Comparison of ENCODE assay signal across 8 cellular contexts in genomic region chr17:38750312-38751121, GRCh38. TPM values are rescaled to one million over a fixed set of nuclear protein-coding genes. Genes with fewer than 3 reads are reported as not detected.
DNase-seq lines count a peak whose midpoint lies in the region; ATAC-seq and TF ChIP-seq lines count a peak whose summit lies in the region.

No MANE protein-coding gene starts in this region.

- POLR2A ChIA-PET in PC-3 (lab: Charles Lee; ENCODE audit: unreplicated experiment): no interaction called here

- no peaks in the 10 kb centered on the region for H3F3A ChIP-seq in PC-3 (ENCODE audit: low read length, unreplicated experiment)

- H3K4me3 Mint-ChIP-seq in neural crest cell: peak overlapping the region; percentile 96

- H3K4me1 ChIP-seq in right atrium auricular region: peaks cover 0 to 71% of the 10 kb centered on the region in 2 donors
- peaks cover 24% of the 10 kb centered on the region for H3K4me1 ChIP-seq in PC-3 (ENCODE audit: insufficient read depth, low read length)

- no TSS peak for BruUV-seq in PC-3 (replicated peaks; lab: Mats Ljungman, UMichigan)

- CTCF ChIA-PET in PC-3 (lab: Charles Lee): interaction anchor here (0.6 kb wide), 1 partner anchor 16 kb away, joined by 6 read pairs; no protein-coding TSS in a partner anchor

- H3K9me3 ChIP-seq in right atrium auricular region (no peaks in the 10 kb centered on the region), PC-3 (ENCODE audit: low read length) (no peaks in the 10 kb centered on the region)

- peak overlapping the region; percentile 91 to 96 for H3K27ac ChIP-seq in right atrium auricular region
- no peak overlapping the region for H3K27ac ChIP-seq in PC-3 (ENCODE audit: low read length)
- peak overlapping the region in 57 of 59 donors; percentile 19 to 96 (median 88) for H3K27ac ChIP-seq in dorsolateral prefrontal cortex

- 0 out of 2 replicates have a peak, but pooled peaks cover 4% of the 10 kb centered on the region for H4K20me1 ChIP-seq in PC-3 (ENCODE audit: low read length)

- intact Hi-C loops in Right ventricle myocardium superior (cut with DNase I) (loop anchor here (5.0 kb wide), 1 partner anchor 47 kb away; the partner anchor contains the start of gene PIP4K2B), PC-3 (cut with micrococcal nuclease) (no loop called here), dorsolateral prefrontal cortex (cut with DNase I) (loop anchor here in 1 of 2 donors (5.0 to 10.0 kb wide), 2 partner anchors 104 to 402 kb away; partner anchors contain the start of genes PLXDC1 and RPL23)

- H3K36me3 ChIP-seq in right atrium auricular region (peaks cover 8% of the 10 kb centered on the region), PC-3 (ENCODE audit: low read depth, low read length) (0 out of 2 replicates have a peak, but pooled peaks cover 6% of the 10 kb centered on the region)

- H3K9me3 Mint-ChIP-seq in neural crest cell: no peaks in the 10 kb centered on the region

- no peak for DNase-seq in right atrium auricular region (ENCODE audit: low spot score)
- no peak for DNase-seq in Right ventricle myocardium superior
- peak; percentile 41 for DNase-seq in PC-3
- no peak for DNase-seq in dorsolateral prefrontal cortex
- DNase-seq in neural crest cell (ENCODE audit: low read depth, low spot score): no peak
- DNase-seq in effector CD4-positive, alpha-beta T cell: no peak

- TF ChIP-seq CTCF in right atrium auricular region (IDR thresholded peaks at IDR 0.05) (no peak), PC-3 (conservative IDR thresholded peaks at IDR 0.05; ENCODE audit: low read depth, low read length) (no peak), dorsolateral prefrontal cortex (IDR thresholded peaks at IDR 0.05 in 54 of 56, conservative IDR thresholded peaks at IDR 0.05 in 2 of 56; ENCODE audit: low read depth in 1 of 56, partially characterized antibody in 56 of 56) (no peak), neural crest cell (conservative IDR thresholded peaks at IDR 0.05) (no peak)

- H3K27me3 ChIP-seq in right atrium auricular region (no peaks in the 10 kb centered on the region), PC-3 (ENCODE audit: low read length) (no peaks in the 10 kb centered on the region), dorsolateral prefrontal cortex (no peaks in the 10 kb centered on the region)

- no peak overlapping the region for H3K27ac Mint-ChIP-seq in neural crest cell (ENCODE audit: unreplicated experiment)

- peak overlapping the region; percentile 56 for H2AFZ ChIP-seq in PC-3 (ENCODE audit: low read length)

- H3K79me2 ChIP-seq in PC-3 (ENCODE audit: low read length): peaks cover 65% of the 10 kb centered on the region

- H3K36me3 Mint-ChIP-seq in neural crest cell (ENCODE audit: low read depth): peaks cover 2% of the 10 kb centered on the region

- peak overlapping the region; percentile 62 for H3K9ac ChIP-seq in PC-3 (ENCODE audit: low read length)

- H3K9me2 ChIP-seq in PC-3 (replicated peaks; ENCODE audit: low read length): no peaks in the 10 kb centered on the region

- H3K4me3 ChIP-seq in right atrium auricular region (peak overlapping the region; percentile 80 to 95), PC-3 (ENCODE audit: low read length) (peak overlapping the region; percentile 94), dorsolateral prefrontal cortex (peak overlapping the region; percentile 47 to 100 (median 96))

- peaks cover 23% of the 10 kb centered on the region for H3K27me3 Mint-ChIP-seq in neural crest cell (ENCODE audit: low read depth)

- ATAC-seq in Right ventricle myocardium superior (ENCODE audit: poor library complexity) (no peak), PC-3 (peak; percentile 5; the same call in 1 of the 2 replicates), GM21529 (IDR thresholded peaks at IDR 0.05; ENCODE audit: unreplicated experiment) (no peak), HG02571 (IDR thresholded peaks at IDR 0.05; ENCODE audit: unreplicated experiment) (no peak)

- H3K4me1 Mint-ChIP-seq in neural crest cell: peaks cover 54% of the 10 kb centered on the region

- peak overlapping the region; percentile 88 for H3K4me2 ChIP-seq in PC-3 (ENCODE audit: low read length)

RNA-seq across cellular contexts. Expression of gene PSMB3, which starts 2.0 kb away (rescaled TPM):
- total RNA-seq in right atrium auricular region (100 to 1,000 TPM; 185 to 200 TPM), Right ventricle myocardium superior (154 TPM), PC-3 (2014; rRNA removed) (366 and 441 TPM in 2 replicates), dorsolateral prefrontal cortex (100 to 1,000 TPM in 80 of 120 experiments, 10 to 100 TPM in 40; 55.5 to 145 (median 107) TPM), neural crest cell (193 and 203 TPM in 2 replicates)

RNA-seq across cellular contexts. Expression of gene PCGF2, which starts 2.4 kb away (rescaled TPM):
- total RNA-seq in right atrium auricular region (10 to 100 TPM in 1 of 2 donors, 1 to 10 TPM in 1; 5.9 to 12.1 TPM), Right ventricle myocardium superior (22.2 TPM), PC-3 (2014; rRNA removed) (14.1 and 15.8 TPM in 2 replicates), dorsolateral prefrontal cortex (10 to 100 TPM; 13.0 to 46.2 (median 27.2) TPM), neural crest cell (108 and 116 TPM in 2 replicates)

RNA-seq across cellular contexts. Expression of gene CISD3, which starts 20.4 kb away (rescaled TPM):
- total RNA-seq in right atrium auricular region (10 to 100 TPM; 17.2 to 20.0 TPM), Right ventricle myocardium superior (82.5 TPM), PC-3 (2014; rRNA removed) (13.7 and 14.1 TPM in 2 replicates), dorsolateral prefrontal cortex (10 to 100 TPM; 15.5 to 38.5 (median 25.9) TPM), neural crest cell (9.0 and 11.0 TPM in 2 replicates)

RNA-seq across cellular contexts. Expression of gene MLLT6, which starts 45.4 kb away (rescaled TPM):
- 10 to 100 TPM; 38.6 to 71.6 TPM for total RNA-seq in right atrium auricular region
- total RNA-seq in Right ventricle myocardium superior: 71.9 TPM
- 24.7 and 28.7 TPM in 2 replicates for total RNA-seq in PC-3 (2014; rRNA removed)
- 100 to 1,000 TPM; 118 to 242 (median 168) TPM for total RNA-seq in dorsolateral prefrontal cortex
- total RNA-seq in neural crest cell: 79.6 and 85.1 TPM in 2 replicates

RNA-seq across cellular contexts. Expression of gene PIP4K2B, which starts 48.8 kb away (rescaled TPM):
- 10 to 100 TPM; 45.9 to 47.7 TPM for total RNA-seq in right atrium auricular region
- 41.9 TPM for total RNA-seq in Right ventricle myocardium superior
- 25.5 and 43.7 TPM in 2 replicates for total RNA-seq in PC-3 (2014; rRNA removed)
- total RNA-seq in dorsolateral prefrontal cortex: 100 to 1,000 TPM; 106 to 220 (median 167) TPM
- total RNA-seq in neural crest cell: 95.3 and 105 TPM in 2 replicates
